ENCODE assay signal across 9 cellular contexts in the genomic region with DNA sequence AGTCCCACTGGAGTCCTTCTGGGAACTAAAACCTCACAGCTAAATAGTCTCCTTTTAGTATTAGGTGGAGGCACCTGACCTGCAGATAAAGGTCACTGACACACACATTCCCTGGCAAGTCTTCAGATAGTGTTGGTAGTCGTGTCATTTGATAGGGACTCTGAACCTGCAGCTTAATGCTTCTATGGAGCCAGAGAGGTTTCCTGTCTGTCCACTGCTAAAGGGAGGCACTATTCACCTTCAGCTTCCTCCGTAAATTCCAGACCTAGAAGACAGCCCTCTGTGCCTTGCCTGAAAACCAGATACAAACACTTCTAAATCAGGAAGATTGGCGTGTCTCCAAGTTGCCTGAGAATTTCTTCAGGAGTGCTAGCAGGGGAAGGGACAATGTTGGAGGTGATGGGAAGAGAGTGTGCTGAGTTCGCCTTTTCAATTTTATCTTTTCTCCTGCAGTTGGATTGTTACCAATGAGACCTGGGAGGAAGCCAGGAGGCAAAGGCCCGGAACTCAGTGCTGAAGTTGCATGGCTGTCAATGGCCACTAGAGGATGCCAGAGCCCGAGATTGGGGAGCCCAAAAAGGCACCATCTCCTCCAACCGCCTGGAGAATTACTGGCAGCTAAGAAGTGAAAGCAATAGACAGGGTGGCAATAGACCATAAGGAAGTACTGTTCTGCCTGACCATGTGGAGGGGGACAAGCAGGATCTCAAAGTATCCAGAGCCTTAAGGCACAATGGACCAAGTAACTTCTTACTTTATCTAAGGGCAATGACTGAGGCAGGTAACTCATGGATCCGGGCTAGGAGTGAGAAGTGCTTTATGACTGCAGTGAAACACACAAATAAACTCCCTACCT.
DNase-seq lines count a peak whose midpoint lies in the region; ATAC-seq and TF ChIP-seq lines count a peak whose summit lies in the region.
"Had no signal": no experiment of that assay in that cellular context is flagged by ENCODE, and none has a peak within 500 bp of the region (broad histone marks: within the 10 kb centered on the region; RNA-seq: fewer than 3 reads in every experiment).

No MANE protein-coding gene starts in this region.

- H3K4me3 Mint-ChIP-seq in CD4-positive, alpha-beta T cell, result no peak overlapping the region
- no peak overlapping the region for H3K4me3 Mint-ChIP-seq in memory B cell
- H3K4me3 Mint-ChIP-seq: T-helper 1 cell treated with Interleukin-12 subunit alpha and Interleukin-12 subunit beta and Interleukin-4 antibody, amounts not matched to agents 30 μg/mL and 1 μg/mL, for 36 hours had no signal

- H3K9me3 Mint-ChIP-seq in CD4-positive, alpha-beta T cell, result no peaks in the 10 kb centered on the region
- no peaks in the 10 kb centered on the region for H3K9me3 Mint-ChIP-seq in memory B cell
- H3K9me3 Mint-ChIP-seq: T-helper 1 cell treated with Interleukin-12 subunit alpha and Interleukin-12 subunit beta and Interleukin-4 antibody, amounts not matched to agents 30 μg/mL and 1 μg/mL, for 36 hours had no signal

- no peak overlapping the region for H3K27ac Mint-ChIP-seq in CD4-positive, alpha-beta T cell
- H3K27ac Mint-ChIP-seq in memory B cell, result peak overlapping the region; percentile 52
- H3K27ac Mint-ChIP-seq: T-helper 1 cell treated with Interleukin-12 subunit alpha and Interleukin-12 subunit beta and Interleukin-4 antibody, amounts not matched to agents 30 μg/mL and 1 μg/mL, for 36 hours had no signal

- peak; percentile 96 for ATAC-seq in CD4-positive, alpha-beta T cell (ENCODE audit: poor library complexity)
- ATAC-seq in GM19351 (IDR thresholded peaks at IDR 0.05; ENCODE audit: unreplicated experiment), result peak; percentile 96
- ATAC-seq in HG03457 (IDR thresholded peaks at IDR 0.05; ENCODE audit: unreplicated experiment), result peak; percentile 94
- ATAC-seq in memory B cell (ENCODE audit: low read depth), result peak; percentile 92

- CTCF ChIA-PET in CD4-positive, alpha-beta T cell (lab: Charles Lee), result interaction anchor here (0.6 to 1.2 kb wide), 6 partner anchors 8 to 952 kb away, joined by 3 to 4 read pairs (median 3); no protein-coding TSS in a partner anchor

- no peaks in the 10 kb centered on the region for H3K9me3 ChIP-seq in CD4-positive, alpha-beta T cell (ENCODE audit: control insufficient read depth, low read length)

- intact Hi-C loops in CD4-positive, alpha-beta T cell (cut with DNase I, micrococcal nuclease), result loop anchor here (1.0 to 5.0 kb wide), 5 partner anchors 80 to 1235 kb away; a partner anchor contains a TSS

- H3K27me3 Mint-ChIP-seq in CD4-positive, alpha-beta T cell, result peaks cover 4% of the 10 kb centered on the region
- H3K27me3 Mint-ChIP-seq in memory B cell, result peaks cover 2% of the 10 kb centered on the region

- TF ChIP-seq CTCF in CD4-positive, alpha-beta T cell (IDR thresholded peaks at IDR 0.05), result peak; percentile 88

- H3K4me1 Mint-ChIP-seq in CD4-positive, alpha-beta T cell (ENCODE audit: low read depth), result peaks cover 4% of the 10 kb centered on the region
- peaks cover 5% of the 10 kb centered on the region for H3K4me1 Mint-ChIP-seq in memory B cell

- peak; percentile 32 to 62 (median 49) for DNase-seq in CD4-positive, alpha-beta T cell
- peak; percentile 16 for DNase-seq in NCI-H526 treated with DMSO at 0.1 percent for 48 hours (lab: John Stamatoyannopoulos, UW)
- DNase-seq in activated CD4-positive, alpha-beta T cell treated with anti-CD3 and anti-CD28 coated beads, Interleukin-2, amount 50 U/mL, for 24 hours (ENCODE audit: low read depth in 1 of 2, low spot score in 1 of 2), result peak; percentile 26 to 49
- DNase-seq in dermis microvascular lymphatic vessel endothelial cell (ENCODE audit: low read depth in 2 of 2), result peak; percentile 30 to 60
- DNase-seq in memory B cell (ENCODE audit: low spot score in 2 of 2), result peak; percentile 56
- peak; percentile 14 to 27 for DNase-seq in stimulated activated CD8-positive, alpha-beta memory T cell treated with anti-CD3 and anti-CD28 coated beads, Interleukin-2, amount 100 ng/mL, for 1 hour (ENCODE audit: low read depth in 2 of 2)

- no peaks in the 10 kb centered on the region for H3K27me3 ChIP-seq in CD4-positive, alpha-beta T cell (ENCODE audit: control insufficient read depth, insufficient read depth, low read length)

- no peaks in the 10 kb centered on the region for H3K36me3 Mint-ChIP-seq in CD4-positive, alpha-beta T cell (ENCODE audit: low read depth)
- no peaks in the 10 kb centered on the region for H3K36me3 Mint-ChIP-seq in memory B cell

- no peak overlapping the region for H3K27ac ChIP-seq in CD4-positive, alpha-beta T cell (ENCODE audit: low read depth, low read length)

- POLR2A ChIA-PET in CD4-positive, alpha-beta T cell (lab: Charles Lee), result no interaction called here
